21 cellular contexts compared by ENCODE assay signal in the genomic region with DNA sequence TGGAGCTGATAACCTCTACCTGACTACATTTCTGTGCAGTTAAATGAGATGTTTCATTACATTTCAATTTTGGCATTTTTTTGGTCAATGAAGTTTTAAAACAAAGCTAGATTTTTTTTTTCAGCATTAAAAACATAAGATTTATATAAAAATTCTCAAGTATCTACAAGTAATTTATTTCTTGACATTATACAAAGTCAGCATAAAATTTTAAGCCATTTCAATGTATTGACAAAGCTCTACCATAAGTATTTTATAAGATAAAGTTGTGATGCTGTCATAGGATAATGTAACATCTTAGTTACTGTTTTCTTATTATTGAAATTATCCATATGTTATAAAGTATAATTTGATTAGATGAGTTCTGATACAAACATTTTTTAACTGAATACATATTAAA.
DNase-seq lines count a peak whose midpoint lies in the region; ATAC-seq, FAIRE-seq and TF ChIP-seq lines count a peak whose summit lies in the region.
"Had no signal": no experiment of that assay in that cellular context is flagged by ENCODE, and none has a peak within 500 bp of the region (broad histone marks: within the 10 kb centered on the region; RNA-seq: fewer than 3 reads in every experiment).

No MANE protein-coding gene starts in this region.

- POLR2A ChIA-PET in K562 (lab: Yijun Ruan, JAX): no interaction called here

- no peaks in the 10 kb centered on the region for H4K20me1 ChIP-seq in K562 (replicated peaks; ENCODE audit: control insufficient read depth, insufficient read depth, low read length)
- H4K20me1 ChIP-seq: BLaER1 had no signal

- TF ChIP-seq POLR2A in H54 (IDR thresholded peaks at IDR 0.05; ENCODE audit: low read depth, low read length): no peak
- TF ChIP-seq POLR2A in K562 (conservative IDR thresholded peaks at IDR 0.05): no peak
- no peak for TF ChIP-seq POLR2A in sigmoid colon (IDR thresholded peaks at IDR 0.05)

- H3K4me3 ChIP-seq in K562: no peak overlapping the region
- H3K4me3 ChIP-seq in small intestine (ENCODE audit: low read depth in 1 of 2, low read length in 2 of 2): no peak overlapping the region
- no peak overlapping the region for H3K4me3 ChIP-seq in sigmoid colon
- H3K4me3 ChIP-seq: BLaER1, GM23248 had no signal

- H3K27me3 ChIP-seq in K562 (ENCODE audit: control insufficient read depth in 2 of 2, insufficient read depth in 2 of 2, low read length in 2 of 2): no peaks in the 10 kb centered on the region
- H3K27me3 ChIP-seq in small intestine (ENCODE audit: control insufficient read depth in 2 of 2, insufficient read depth in 2 of 2, low read length in 2 of 2): no peaks in the 10 kb centered on the region
- H3K27me3 ChIP-seq in sigmoid colon: no peaks in the 10 kb centered on the region
- H3K27me3 ChIP-seq: BLaER1 had no signal

- no peaks in the 10 kb centered on the region for H3K79me2 ChIP-seq in K562 (ENCODE audit: control insufficient read depth, insufficient read depth, low read length)

- H3K9me3 ChIP-seq in K562 (replicated peaks; ENCODE audit: control insufficient read depth, insufficient read depth, low read depth, low read length) (no peaks in the 10 kb centered on the region; the same call in 1 of the 2 replicates), small intestine (ENCODE audit: control insufficient read depth, low read depth) (no peaks in the 10 kb centered on the region), sigmoid colon (no peaks in the 10 kb centered on the region)
- H3K9me3 ChIP-seq: BLaER1, Caco-2 had no signal

- CTCF ChIA-PET in K562 (lab: Yijun Ruan, JAX; ENCODE audit: low intra/inter-chr PET ratio): no interaction called here

- TF ChIP-seq CTCF in K562 (IDR thresholded peaks at IDR 0.05 in 2 of 3, conservative IDR thresholded peaks at IDR 0.05 in 1 of 3; ENCODE audit: insufficient read depth in 2 of 3, low read depth in 1 of 3, low read length in 3 of 3) (no peak), sigmoid colon (IDR thresholded peaks at IDR 0.05) (no peak)

- H3K27ac ChIP-seq in K562 (ENCODE audit: extremely low read depth, low read depth, low read length): no peak overlapping the region
- no peak overlapping the region for H3K27ac ChIP-seq in small intestine (ENCODE audit: low read depth in 1 of 2, low read length in 1 of 2)
- no peak overlapping the region for H3K27ac ChIP-seq in sigmoid colon
- H3K27ac ChIP-seq: BLaER1, C4-2B, GM23248 had no signal

- TF ChIP-seq EP300 in K562 (IDR thresholded peaks at IDR 0.05; ENCODE audit: low read length): no peak
- TF ChIP-seq EP300 in sigmoid colon (IDR thresholded peaks at IDR 0.05): no peak

- no peak overlapping the region for H3K4me2 ChIP-seq in K562 (ENCODE audit: insufficient read depth, low read length)
- H3K4me2 ChIP-seq: BLaER1 had no signal

- H3K9ac ChIP-seq in K562 (ENCODE audit: insufficient read depth in 1 of 2, low read depth in 2 of 2, low read length in 2 of 2): no peak overlapping the region
- H3K9ac ChIP-seq: BLaER1, GM23248 had no signal

- no peak for TF ChIP-seq RAD21 in K562 (CRISPR knock-in tag; conservative IDR thresholded peaks at IDR 0.05 in 1 of 2, IDR thresholded peaks at IDR 0.05 in 1 of 2)

- no peaks in the 10 kb centered on the region for H3K4me1 ChIP-seq in K562 (replicated peaks in 1 of 2; ENCODE audit: control insufficient read depth in 2 of 2, insufficient read depth in 2 of 2, low read length in 2 of 2)
- H3K4me1 ChIP-seq in small intestine (ENCODE audit: control insufficient read depth in 2 of 2, insufficient read depth in 1 of 2, low read depth in 1 of 2, low read length in 1 of 2): no peaks in the 10 kb centered on the region
- peaks cover 0 to 3% (median 0%) of the 10 kb centered on the region in 4 donors for H3K4me1 ChIP-seq in sigmoid colon
- H3K4me1 ChIP-seq: BLaER1, Caco-2 had no signal

- intact Hi-C loops in K562 (cut with micrococcal nuclease): no loop called here
- intact Hi-C loops in sigmoid colon (cut with DNase I): no loop called here

- H3K9me1 ChIP-seq in K562 (ENCODE audit: control insufficient read depth, insufficient read depth, low read length): no peaks in the 10 kb centered on the region

- no peaks in the 10 kb centered on the region for H3K36me3 ChIP-seq in K562 (ENCODE audit: control insufficient read depth, insufficient read depth, low read length)
- H3K36me3 ChIP-seq in small intestine (ENCODE audit: control insufficient read depth in 2 of 2, insufficient read depth in 2 of 2, low read length in 2 of 2): peaks cover 0 to 2% of the 10 kb centered on the region in 2 donors
- no peaks in the 10 kb centered on the region for H3K36me3 ChIP-seq in sigmoid colon
- H3K36me3 ChIP-seq: BLaER1 had no signal

- in situ Hi-C loops in K562 (cut with MboI): no loop called here

- ATAC-seq in K562: no peak
- ATAC-seq: CD8-positive, alpha-beta T cell; HCT116 had no signal

- FAIRE-seq in A204.1 (lab: Jason Lieb, UNC) (peak; percentile 68), H54 (lab: Jason Lieb, UNC) (peak; percentile 6), K562 (lab: Jason Lieb, UNC) (no peak), small intestine (lab: Jason Lieb, UNC) (peak; percentile 76)
- FAIRE-seq: GM12892, GM19239, H1 had no signal

- no peak for DNase-seq in H54 (ENCODE audit: insufficient read length, low spot score)
- DNase-seq in K562 (ENCODE audit: extremely low read depth in 1 of 4, low spot score in 3 of 4): no peak
- DNase-seq in small intestine: no peak
- DNase-seq in sigmoid colon: no peak
- no peak for DNase-seq in NCI-H1417 treated with DMSO at 0.1 percent for 48 hours (lab: John Stamatoyannopoulos, UW)
- no peak for DNase-seq in NCI-H2227 treated with DMSO at 0.1 percent for 48 hours (lab: John Stamatoyannopoulos, UW)
- DNase-seq: 8988T; Caco-2; CD4-positive, CD25-positive, alpha-beta regulatory T cell; CD8-positive, alpha-beta T cell; DMS153; DND-41; GM23248; H9 had no signal

- no peak overlapping the region for H2AFZ ChIP-seq in K562 (ENCODE audit: low read depth, low read length)
- H2AFZ ChIP-seq: GM23248 had no signal

- BruUV-seq in K562 (replicated peaks; lab: Mats Ljungman, UMichigan): no TSS peak

TF ChIP-seq in K562, 482 proteins besides CTCF, POLR2A, EP300 and RAD21:
- TF ChIP-seq MAFG (tag; conservative IDR thresholded peaks at IDR 0.05) (0 out of 2 replicates have a peak, but pooled peaks have one; percentile 27), ATF4 (CRISPR knock-in tag; IDR thresholded peaks at IDR 0.05) (no peak), ZNF316 (IDR thresholded peaks at IDR 0.05) (peak; percentile 79), SOX6 (IDR thresholded peaks at IDR 0.05) (no peak), RFX7 (CRISPR knock-in tag; IDR thresholded peaks at IDR 0.05) (no peak), C11orf30 (IDR thresholded peaks at IDR 0.05; ENCODE audit: low read depth) (peak; percentile 44; the same call in 1 of the 2 replicates)
- TF ChIP-seq, protein P1, sequence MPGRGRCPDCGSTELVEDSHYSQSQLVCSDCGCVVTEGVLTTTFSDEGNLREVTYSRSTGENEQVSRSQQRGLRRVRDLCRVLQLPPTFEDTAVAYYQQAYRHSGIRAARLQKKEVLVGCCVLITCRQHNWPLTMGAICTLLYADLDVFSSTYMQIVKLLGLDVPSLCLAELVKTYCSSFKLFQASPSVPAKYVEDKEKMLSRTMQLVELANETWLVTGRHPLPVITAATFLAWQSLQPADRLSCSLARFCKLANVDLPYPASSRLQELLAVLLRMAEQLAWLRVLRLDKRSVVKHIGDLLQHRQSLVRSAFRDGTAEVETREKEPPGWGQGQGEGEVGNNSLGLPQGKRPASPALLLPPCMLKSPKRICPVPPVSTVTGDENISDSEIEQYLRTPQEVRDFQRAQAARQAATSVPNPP (IDR thresholded peaks at IDR 0.05; ENCODE audit: borderline replicate concordance, insufficient read depth, insufficient read length): no peak
TF ChIP-seq in K562: peak in this region for 3.
